Comparison of ENCODE assay signal across 1 cellular context in genomic region chr11:75242722-75243600, GRCh38.
TF ChIP-seq lines count a peak whose summit lies in the region.

No MANE protein-coding gene starts in this region.

TF ChIP-seq in GM23338, 12 proteins besides CTCF, POLR2A, EP300 and RAD21 (continued from another document):
- TF ChIP-seq, protein P1, sequence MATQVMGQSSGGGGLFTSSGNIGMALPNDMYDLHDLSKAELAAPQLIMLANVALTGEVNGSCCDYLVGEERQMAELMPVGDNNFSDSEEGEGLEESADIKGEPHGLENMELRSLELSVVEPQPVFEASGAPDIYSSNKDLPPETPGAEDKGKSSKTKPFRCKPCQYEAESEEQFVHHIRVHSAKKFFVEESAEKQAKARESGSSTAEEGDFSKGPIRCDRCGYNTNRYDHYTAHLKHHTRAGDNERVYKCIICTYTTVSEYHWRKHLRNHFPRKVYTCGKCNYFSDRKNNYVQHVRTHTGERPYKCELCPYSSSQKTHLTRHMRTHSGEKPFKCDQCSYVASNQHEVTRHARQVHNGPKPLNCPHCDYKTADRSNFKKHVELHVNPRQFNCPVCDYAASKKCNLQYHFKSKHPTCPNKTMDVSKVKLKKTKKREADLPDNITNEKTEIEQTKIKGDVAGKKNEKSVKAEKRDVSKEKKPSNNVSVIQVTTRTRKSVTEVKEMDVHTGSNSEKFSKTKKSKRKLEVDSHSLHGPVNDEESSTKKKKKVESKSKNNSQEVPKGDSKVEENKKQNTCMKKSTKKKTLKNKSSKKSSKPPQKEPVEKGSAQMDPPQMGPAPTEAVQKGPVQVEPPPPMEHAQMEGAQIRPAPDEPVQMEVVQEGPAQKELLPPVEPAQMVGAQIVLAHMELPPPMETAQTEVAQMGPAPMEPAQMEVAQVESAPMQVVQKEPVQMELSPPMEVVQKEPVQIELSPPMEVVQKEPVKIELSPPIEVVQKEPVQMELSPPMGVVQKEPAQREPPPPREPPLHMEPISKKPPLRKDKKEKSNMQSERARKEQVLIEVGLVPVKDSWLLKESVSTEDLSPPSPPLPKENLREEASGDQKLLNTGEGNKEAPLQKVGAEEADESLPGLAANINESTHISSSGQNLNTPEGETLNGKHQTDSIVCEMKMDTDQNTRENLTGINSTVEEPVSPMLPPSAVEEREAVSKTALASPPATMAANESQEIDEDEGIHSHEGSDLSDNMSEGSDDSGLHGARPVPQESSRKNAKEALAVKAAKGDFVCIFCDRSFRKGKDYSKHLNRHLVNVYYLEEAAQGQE (IDR thresholded peaks at IDR 0.05; ENCODE audit: unreplicated experiment) = no peak
- TF ChIP-seq, protein P2, sequence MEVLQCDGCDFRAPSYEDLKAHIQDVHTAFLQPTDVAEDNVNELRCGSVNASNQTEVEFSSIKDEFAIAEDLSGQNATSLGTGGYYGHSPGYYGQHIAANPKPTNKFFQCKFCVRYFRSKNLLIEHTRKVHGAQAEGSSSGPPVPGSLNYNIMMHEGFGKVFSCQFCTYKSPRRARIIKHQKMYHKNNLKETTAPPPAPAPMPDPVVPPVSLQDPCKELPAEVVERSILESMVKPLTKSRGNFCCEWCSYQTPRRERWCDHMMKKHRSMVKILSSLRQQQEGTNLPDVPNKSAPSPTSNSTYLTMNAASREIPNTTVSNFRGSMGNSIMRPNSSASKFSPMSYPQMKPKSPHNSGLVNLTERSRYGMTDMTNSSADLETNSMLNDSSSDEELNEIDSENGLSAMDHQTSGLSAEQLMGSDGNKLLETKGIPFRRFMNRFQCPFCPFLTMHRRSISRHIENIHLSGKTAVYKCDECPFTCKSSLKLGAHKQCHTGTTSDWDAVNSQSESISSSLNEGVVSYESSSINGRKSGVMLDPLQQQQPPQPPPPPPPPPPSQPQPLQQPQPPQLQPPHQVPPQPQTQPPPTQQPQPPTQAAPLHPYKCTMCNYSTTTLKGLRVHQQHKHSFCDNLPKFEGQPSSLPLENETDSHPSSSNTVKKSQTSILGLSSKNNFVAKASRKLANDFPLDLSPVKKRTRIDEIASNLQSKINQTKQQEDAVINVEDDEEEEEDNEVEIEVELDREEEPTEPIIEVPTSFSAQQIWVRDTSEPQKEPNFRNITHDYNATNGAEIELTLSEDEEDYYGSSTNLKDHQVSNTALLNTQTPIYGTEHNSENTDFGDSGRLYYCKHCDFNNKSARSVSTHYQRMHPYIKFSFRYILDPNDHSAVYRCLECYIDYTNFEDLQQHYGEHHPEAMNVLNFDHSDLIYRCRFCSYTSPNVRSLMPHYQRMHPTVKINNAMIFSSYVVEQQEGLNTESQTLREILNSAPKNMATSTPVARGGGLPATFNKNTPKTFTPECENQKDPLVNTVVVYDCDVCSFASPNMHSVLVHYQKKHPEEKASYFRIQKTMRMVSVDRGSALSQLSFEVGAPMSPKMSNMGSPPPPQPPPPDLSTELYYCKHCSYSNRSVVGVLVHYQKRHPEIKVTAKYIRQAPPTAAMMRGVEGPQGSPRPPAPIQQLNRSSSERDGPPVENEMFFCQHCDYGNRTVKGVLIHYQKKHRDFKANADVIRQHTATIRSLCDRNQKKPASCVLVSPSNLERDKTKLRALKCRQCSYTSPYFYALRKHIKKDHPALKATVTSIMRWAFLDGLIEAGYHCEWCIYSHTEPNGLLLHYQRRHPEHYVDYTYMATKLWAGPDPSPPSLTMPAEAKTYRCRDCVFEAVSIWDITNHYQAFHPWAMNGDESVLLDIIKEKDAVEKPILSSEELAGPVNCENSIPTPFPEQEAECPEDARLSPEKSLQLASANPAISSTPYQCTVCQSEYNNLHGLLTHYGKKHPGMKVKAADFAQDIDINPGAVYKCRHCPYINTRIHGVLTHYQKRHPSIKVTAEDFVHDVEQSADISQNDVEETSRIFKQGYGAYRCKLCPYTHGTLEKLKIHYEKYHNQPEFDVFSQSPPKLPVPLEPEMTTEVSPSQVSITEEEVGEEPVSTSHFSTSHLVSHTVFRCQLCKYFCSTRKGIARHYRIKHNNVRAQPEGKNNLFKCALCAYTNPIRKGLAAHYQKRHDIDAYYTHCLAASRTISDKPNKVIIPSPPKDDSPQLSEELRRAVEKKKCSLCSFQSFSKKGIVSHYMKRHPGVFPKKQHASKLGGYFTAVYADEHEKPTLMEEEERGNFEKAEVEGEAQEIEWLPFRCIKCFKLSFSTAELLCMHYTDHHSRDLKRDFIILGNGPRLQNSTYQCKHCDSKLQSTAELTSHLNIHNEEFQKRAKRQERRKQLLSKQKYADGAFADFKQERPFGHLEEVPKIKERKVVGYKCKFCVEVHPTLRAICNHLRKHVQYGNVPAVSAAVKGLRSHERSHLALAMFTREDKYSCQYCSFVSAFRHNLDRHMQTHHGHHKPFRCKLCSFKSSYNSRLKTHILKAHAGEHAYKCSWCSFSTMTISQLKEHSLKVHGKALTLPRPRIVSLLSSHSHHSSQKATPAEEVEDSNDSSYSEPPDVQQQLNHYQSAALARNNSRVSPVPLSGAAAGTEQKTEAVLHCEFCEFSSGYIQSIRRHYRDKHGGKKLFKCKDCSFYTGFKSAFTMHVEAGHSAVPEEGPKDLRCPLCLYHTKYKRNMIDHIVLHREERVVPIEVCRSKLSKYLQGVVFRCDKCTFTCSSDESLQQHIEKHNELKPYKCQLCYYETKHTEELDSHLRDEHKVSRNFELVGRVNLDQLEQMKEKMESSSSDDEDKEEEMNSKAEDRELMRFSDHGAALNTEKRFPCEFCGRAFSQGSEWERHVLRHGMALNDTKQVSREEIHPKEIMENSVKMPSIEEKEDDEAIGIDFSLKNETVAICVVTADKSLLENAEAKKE (CRISPR knock-in tag; IDR thresholded peaks at IDR 0.05) = no peak
- TF ChIP-seq NANOG (IDR thresholded peaks at IDR 0.05; ENCODE audit: borderline replicate concordance) (no peak), STAT1 (IDR thresholded peaks at IDR 0.05; ENCODE audit: unreplicated experiment) (no peak), EZH2phosphoT487 (IDR thresholded peaks at IDR 0.05; ENCODE audit: unreplicated experiment) (no peak), CREB1 (CRISPR knock-in tag; IDR thresholded peaks at IDR 0.05; ENCODE audit: low read depth) (no peak), ZNF331 (CRISPR knock-in tag; IDR thresholded peaks at IDR 0.05; ENCODE audit: low read depth) (no peak)
